In genomic region chr13:34762312-34762711, GRCh38 we compare ENCODE assay signal across 24 cellular contexts.
DNase-seq lines count a peak whose midpoint lies in the region; TF ChIP-seq lines count a peak whose summit lies in the region.
"Had no signal": no experiment of that assay in that cellular context is flagged by ENCODE, and none has a peak within 500 bp of the region (broad histone marks: within the 10 kb centered on the region; RNA-seq: fewer than 3 reads in every experiment).

No MANE protein-coding gene starts in this region.

- intact Hi-C loops in activated naive CD4-positive, alpha-beta T cell treated with anti-CD3 and anti-CD28 coated beads for 36 hours (cut with micrococcal nuclease), result no loop called here

- DNase-seq in AG20443 (ENCODE audit: low spot score) (peak; percentile 24), adipocyte (ENCODE audit: low read depth) (peak; percentile 83), glomerular visceral epithelial cell (ENCODE audit: extremely low spot score) (peak; percentile 60), renal cortical epithelial cell (ENCODE audit: low read depth) (peak; percentile 88), glutamatergic neuron (no peak), middle frontal gyrus (ENCODE audit: extremely low spot score, low spot score) (no peak), cerebellum (ENCODE audit: low spot score) (no peak)
- no peak for DNase-seq in activated naive CD4-positive, alpha-beta T cell treated with anti-CD3 and anti-CD28 coated beads for 36 hours
- DNase-seq: activated CD4-positive, alpha-beta T cell treated with anti-CD3 and anti-CD28 coated beads, Interleukin-2, amount 50 U/mL, for 48 hours; activated effector memory CD4-positive, alpha-beta T cell treated with Interleukin-2 at 50 U/mL for 16 hours; activated naive CD8-positive, alpha-beta T cell treated with anti-CD3 and anti-CD28 coated beads, Interleukin-2, amount 10 ng/mL, durations not matched to agents 7 days and 5 days; DMS53; heart right ventricle; left lung; midbrain; NCI-H510A; nephron progenitor cell; posterior cingulate gyrus; SIG-M5; upper lobe of right lung had no signal

- no peaks in the 10 kb centered on the region for H3K4me1 ChIP-seq in adipocyte (ENCODE audit: control insufficient read depth, insufficient read depth, low read length)
- H3K4me1 ChIP-seq: A549, HAP-1, left lung, upper lobe of right lung had no signal

- H3K36me3 ChIP-seq in adipocyte (ENCODE audit: control insufficient read depth, insufficient read depth, low read length, severe bottlenecking), result no peaks in the 10 kb centered on the region
- H3K36me3 ChIP-seq: HAP-1, heart right ventricle, left lung, upper lobe of right lung had no signal

- H3K27ac Mint-ChIP-seq in activated naive CD4-positive, alpha-beta T cell treated with anti-CD3 and anti-CD28 coated beads for 36 hours, result no peak overlapping the region
- H3K27ac Mint-ChIP-seq in glutamatergic neuron (ENCODE audit: unreplicated experiment), result no peak overlapping the region
- H3K27ac Mint-ChIP-seq: activated naive CD8-positive, alpha-beta T cell treated with anti-CD3 and anti-CD28 coated beads, Interleukin-2, amount 10 ng/mL, durations not matched to agents 7 days and 5 days; nephron progenitor cell had no signal

- no peaks in the 10 kb centered on the region for H3K9me3 ChIP-seq in adipocyte (ENCODE audit: control insufficient read depth, low read length)
- H3K9me3 ChIP-seq: A549, HAP-1, upper lobe of right lung had no signal

- no peak overlapping the region for H3K4me3 ChIP-seq in adipocyte (ENCODE audit: low read length)
- H3K4me3 ChIP-seq: A549, coronary artery, HAP-1, heart right ventricle, left lung, upper lobe of right lung had no signal

- H3K4me3 Mint-ChIP-seq in activated naive CD4-positive, alpha-beta T cell treated with anti-CD3 and anti-CD28 coated beads for 36 hours, result no peak overlapping the region
- H3K4me3 Mint-ChIP-seq in glutamatergic neuron (ENCODE audit: unreplicated experiment), result no peak overlapping the region
- H3K4me3 Mint-ChIP-seq: activated naive CD8-positive, alpha-beta T cell treated with anti-CD3 and anti-CD28 coated beads, Interleukin-2, amount 10 ng/mL, durations not matched to agents 7 days and 5 days; nephron progenitor cell had no signal

- no peaks in the 10 kb centered on the region for H3K9me3 Mint-ChIP-seq in activated naive CD4-positive, alpha-beta T cell treated with anti-CD3 and anti-CD28 coated beads for 36 hours
- H3K9me3 Mint-ChIP-seq in glutamatergic neuron (ENCODE audit: unreplicated experiment), result no peaks in the 10 kb centered on the region
- H3K9me3 Mint-ChIP-seq: activated naive CD8-positive, alpha-beta T cell treated with anti-CD3 and anti-CD28 coated beads, Interleukin-2, amount 10 ng/mL, durations not matched to agents 7 days and 5 days had no signal

- H3K27me3 ChIP-seq in adipocyte (replicated peaks; ENCODE audit: control insufficient read depth, insufficient read depth, low read length), result no peaks in the 10 kb centered on the region
- H3K27me3 ChIP-seq: heart right ventricle, left lung, upper lobe of right lung had no signal

- CTCF ChIA-PET in activated naive CD4-positive, alpha-beta T cell treated with anti-CD3 and anti-CD28 coated beads for 36 hours (lab: Charles Lee), result no interaction called here

- TF ChIP-seq CTCF in glutamatergic neuron (IDR thresholded peaks at IDR 0.05; ENCODE audit: partially characterized antibody, unreplicated experiment), result no peak

- no peaks in the 10 kb centered on the region for H3K36me3 Mint-ChIP-seq in activated naive CD4-positive, alpha-beta T cell treated with anti-CD3 and anti-CD28 coated beads for 36 hours (ENCODE audit: low read depth)
- H3K36me3 Mint-ChIP-seq in glutamatergic neuron (ENCODE audit: unreplicated experiment), result no peaks in the 10 kb centered on the region
- H3K36me3 Mint-ChIP-seq: activated naive CD8-positive, alpha-beta T cell treated with anti-CD3 and anti-CD28 coated beads, Interleukin-2, amount 10 ng/mL, durations not matched to agents 7 days and 5 days had no signal

- no peaks in the 10 kb centered on the region for H3K4me1 Mint-ChIP-seq in activated naive CD4-positive, alpha-beta T cell treated with anti-CD3 and anti-CD28 coated beads for 36 hours (ENCODE audit: low read depth)
- no peaks in the 10 kb centered on the region for H3K4me1 Mint-ChIP-seq in glutamatergic neuron (ENCODE audit: low read depth, unreplicated experiment)
- H3K4me1 Mint-ChIP-seq: activated naive CD8-positive, alpha-beta T cell treated with anti-CD3 and anti-CD28 coated beads, Interleukin-2, amount 10 ng/mL, durations not matched to agents 7 days and 5 days; nephron progenitor cell had no signal

- H3K9ac ChIP-seq in adipocyte (ENCODE audit: low read length), result no peak overlapping the region
- H3K9ac ChIP-seq: KMS-11 had no signal

- no peaks in the 10 kb centered on the region for H3K27me3 Mint-ChIP-seq in activated naive CD4-positive, alpha-beta T cell treated with anti-CD3 and anti-CD28 coated beads for 36 hours (ENCODE audit: low read depth)
- no peaks in the 10 kb centered on the region for H3K27me3 Mint-ChIP-seq in glutamatergic neuron (ENCODE audit: unreplicated experiment)
- H3K27me3 Mint-ChIP-seq: activated naive CD8-positive, alpha-beta T cell treated with anti-CD3 and anti-CD28 coated beads, Interleukin-2, amount 10 ng/mL, durations not matched to agents 7 days and 5 days had no signal

Comparison
In these comparisons a context has a peak if more than half of its experiments do, and no peak if none do; other contexts are left out.
1. DNase-seq: peak in AG20443 (single experiment), adipocyte (single experiment), glomerular visceral epithelial cell (single experiment) and renal cortical epithelial cell (single experiment); none in activated naive CD4-positive, alpha-beta T cell treated with anti-CD3 and anti-CD28 coated beads for 36 hours (single experiment), glutamatergic neuron (single experiment), middle frontal gyrus (single experiment) and cerebellum (single experiment).